1 cellular context compared by ENCODE assay signal in genomic region chr14:74488788-74489397, GRCh38.
TF ChIP-seq lines count a peak whose summit lies in the region.

No MANE protein-coding gene starts in this region.

TF ChIP-seq in GM12878, 131 proteins besides CTCF, POLR2A, EP300 and RAD21 (continued from another document):
- TF ChIP-seq SKIL (IDR thresholded peaks at IDR 0.05; ENCODE audit: low read depth, poor library complexity, severe bottlenecking) (no peak), SPI1 (IDR thresholded peaks at IDR 0.05; ENCODE audit: borderline replicate concordance, insufficient read depth, low read depth, low read length) (peak; percentile 20), IRF5 (IDR thresholded peaks at IDR 0.05; ENCODE audit: borderline replicate concordance) (no peak), NR2F1 (conservative IDR thresholded peaks at IDR 0.05) (no peak), MEF2A (IDR thresholded peaks at IDR 0.05; ENCODE audit: insufficient read depth, low read depth, low read length) (no peak), RELB (IDR thresholded peaks at IDR 0.05; ENCODE audit: low read depth) (no peak), CBX3 (IDR thresholded peaks at IDR 0.05; ENCODE audit: borderline replicate concordance, low read depth) (no peak), POLR2AphosphoS5 (IDR thresholded peaks at IDR 0.05; ENCODE audit: low read length) (no peak), YY1 (IDR thresholded peaks at IDR 0.05; ENCODE audit: low read depth, low read length) (0 out of 2 replicates have a peak, but pooled peaks have one; percentile 20)
